Comparison of ENCODE assay signal across 9 cellular contexts in the genomic region with DNA sequence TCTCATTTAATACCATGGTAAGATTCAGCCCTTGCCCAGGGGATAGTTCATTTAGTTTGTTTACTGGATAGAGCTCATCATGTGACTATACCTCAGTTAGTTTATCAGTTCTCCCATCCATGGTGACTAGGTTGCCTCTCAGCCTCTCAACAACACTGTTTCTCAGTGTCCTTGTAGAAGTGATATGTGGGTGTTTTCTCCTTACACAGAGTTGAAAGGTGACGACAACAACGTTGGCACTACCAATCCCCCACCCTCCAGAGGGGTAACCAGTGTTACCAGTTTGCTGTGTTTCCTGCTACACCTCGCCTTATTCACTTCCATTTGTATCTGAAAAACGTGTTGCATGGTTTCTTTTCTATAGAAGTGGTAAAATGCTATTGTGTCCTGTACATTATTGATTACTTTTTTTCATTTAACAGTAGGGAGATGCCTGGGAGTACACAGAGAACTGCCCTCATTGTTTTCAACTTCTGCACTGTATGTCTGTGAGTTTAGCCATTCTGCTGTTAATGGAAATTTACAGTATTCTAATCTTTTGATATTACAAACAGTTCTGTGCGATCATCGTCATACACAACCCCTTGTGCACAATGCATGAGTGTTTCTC. TPM values are rescaled to one million over a fixed set of nuclear protein-coding genes. Genes with fewer than 3 reads are reported as not detected.
DNase-seq lines count a peak whose midpoint lies in the region; ATAC-seq, FAIRE-seq and TF ChIP-seq lines count a peak whose summit lies in the region.
"Had no signal": no experiment of that assay in that cellular context is flagged by ENCODE, and none has a peak within 500 bp of the region (broad histone marks: within the 10 kb centered on the region; RNA-seq: fewer than 3 reads in every experiment).

No MANE protein-coding gene starts in this region.

- peak overlapping the region; percentile 2 for H3K4me3 ChIP-seq in CD4-positive, CD25-positive, alpha-beta regulatory T cell (ENCODE audit: low read depth, low read length)
- H3K4me3 ChIP-seq in Peyer's patch (no peak overlapping the region), neutrophil (ENCODE audit: low read depth in 1 of 2, low read length in 1 of 2) (peak overlapping the region in 1 of 2 experiments; percentile 13)
- H3K4me3 ChIP-seq: MG63 had no signal

- H3K4me3 Mint-ChIP-seq in CD4-positive, CD25-positive, alpha-beta regulatory T cell = no peak overlapping the region

- H3K27me3 ChIP-seq in CD4-positive, CD25-positive, alpha-beta regulatory T cell (ENCODE audit: control insufficient read depth, insufficient read depth, low read length) = no peaks in the 10 kb centered on the region
- H3K27me3 ChIP-seq in Peyer's patch (no peaks in the 10 kb centered on the region), neutrophil (no peaks in the 10 kb centered on the region)
- H3K27me3 ChIP-seq: MG63 had no signal

- H3K27ac ChIP-seq in CD4-positive, CD25-positive, alpha-beta regulatory T cell (ENCODE audit: insufficient read depth, low read length, poor library complexity, severe bottlenecking) = peak overlapping the region; percentile 30
- H3K27ac ChIP-seq in Peyer's patch (peak overlapping the region in 2 of 4 donors; percentile 11), epithelial cell of prostate (peak overlapping the region; percentile 100), neutrophil (peak overlapping the region; percentile 60)

- H3K4me1 Mint-ChIP-seq in CD4-positive, CD25-positive, alpha-beta regulatory T cell = peaks cover 34 to 79% (median 67%) of the 10 kb centered on the region in 4 donors

- no peak for ATAC-seq in CD4-positive, CD25-positive, alpha-beta regulatory T cell (ENCODE audit: low read depth in 2 of 2)

- H3K4me1 ChIP-seq in CD4-positive, CD25-positive, alpha-beta regulatory T cell (ENCODE audit: control insufficient read depth, insufficient read depth, low read length, poor library complexity, severe bottlenecking) = peaks cover 47% of the 10 kb centered on the region
- H3K4me1 ChIP-seq in Peyer's patch (peaks cover 0 to 50% (median 13%) of the 10 kb centered on the region in 4 donors), neutrophil (ENCODE audit: control insufficient read depth in 1 of 2, insufficient read depth in 1 of 2, low read depth in 1 of 2, low read length in 1 of 2) (peaks cover 85 to 86% of the 10 kb centered on the region in 2 experiments)

- no peak for TF ChIP-seq CTCF in Peyer's patch (IDR thresholded peaks at IDR 0.05)
- no peak for TF ChIP-seq CTCF in neutrophil (IDR thresholded peaks at IDR 0.05)
- no peak for TF ChIP-seq CTCF in D721Med (IDR thresholded peaks at IDR 0.05; ENCODE audit: insufficient read depth, missing control alignments)

- peak; percentile 12 to 37 for TF ChIP-seq POLR2A in Peyer's patch (IDR thresholded peaks at IDR 0.05)

- H3K27me3 Mint-ChIP-seq in CD4-positive, CD25-positive, alpha-beta regulatory T cell = no peaks in the 10 kb centered on the region

- H3K9me3 Mint-ChIP-seq in CD4-positive, CD25-positive, alpha-beta regulatory T cell = no peaks in the 10 kb centered on the region

- H3K27ac Mint-ChIP-seq in CD4-positive, CD25-positive, alpha-beta regulatory T cell = peak overlapping the region in 2 of 3 donors; percentile 75 to 89

- H3K36me3 ChIP-seq in CD4-positive, CD25-positive, alpha-beta regulatory T cell (ENCODE audit: control insufficient read depth, insufficient read depth, low read length) = peaks cover 40% of the 10 kb centered on the region
- peaks cover 0 to 50% (median 0%) of the 10 kb centered on the region in 3 donors for H3K36me3 ChIP-seq in Peyer's patch
- H3K36me3 ChIP-seq in neutrophil = peaks cover 90% of the 10 kb centered on the region

- peak in 1 of 3 donors; percentile 22 for DNase-seq in CD4-positive, CD25-positive, alpha-beta regulatory T cell
- DNase-seq in Peyer's patch (peak in 1 of 3 donors; percentile 12), epithelial cell of prostate (ENCODE audit: low read depth, low spot score) (no peak), HK-2 (ENCODE audit: unreplicated experiment) (no peak), SHP77 (lab: John Stamatoyannopoulos, UW) (no peak), D721Med (ENCODE audit: insufficient read length, low spot score) (no peak)
- no peak for DNase-seq in stimulated activated naive CD4-positive, alpha-beta T cell (lab: John Stamatoyannopoulos, UW)
- DNase-seq: MG63 had no signal

- FAIRE-seq in D721Med (lab: Jason Lieb, UNC) = no peak

- peaks cover 29% of the 10 kb centered on the region for H3K36me3 Mint-ChIP-seq in CD4-positive, CD25-positive, alpha-beta regulatory T cell

- no peaks in the 10 kb centered on the region for H3K9me3 ChIP-seq in CD4-positive, CD25-positive, alpha-beta regulatory T cell (ENCODE audit: control insufficient read depth in 2 of 2, low read length in 2 of 2)
- H3K9me3 ChIP-seq in Peyer's patch (no peaks in the 10 kb centered on the region), neutrophil (no peaks in the 10 kb centered on the region)
- H3K9me3 ChIP-seq: MG63 had no signal

RNA-seq across cellular contexts. Expression of gene NEAT1, which starts 11.6 kb away (rescaled TPM):
- total RNA-seq in CD4-positive, CD25-positive, alpha-beta regulatory T cell = 890 TPM
- 1 to 10 TPM; 1.4 to 3.1 (median 1.9) TPM for polyA plus RNA-seq in CD4-positive, CD25-positive, alpha-beta regulatory T cell
- 1,000 to 10,000 TPM in 2 of 4 donors, 100 to 1,000 TPM in 2; 705 to 1,411 (median 1,064) TPM for total RNA-seq in Peyer's patch

RNA-seq across cellular contexts. Expression of gene FRMD8, which starts 47.7 kb away (rescaled TPM):
- 47.4 TPM for total RNA-seq in CD4-positive, CD25-positive, alpha-beta regulatory T cell
- 10 to 100 TPM; 48.7 to 55.1 (median 53.9) TPM for polyA plus RNA-seq in CD4-positive, CD25-positive, alpha-beta regulatory T cell
- 100 to 1,000 TPM in 2 of 4 donors, 10 to 100 TPM in 2; 51.2 to 115 (median 102) TPM for total RNA-seq in Peyer's patch

RNA-seq across cellular contexts. Expression of gene SLC25A45, which starts 51.7 kb away (rescaled TPM):
- total RNA-seq in CD4-positive, CD25-positive, alpha-beta regulatory T cell = 40.3 TPM
- 10 to 100 TPM; 11.1 to 16.9 (median 13.8) TPM for polyA plus RNA-seq in CD4-positive, CD25-positive, alpha-beta regulatory T cell
- 10 to 100 TPM; 23.3 to 50.6 (median 40.2) TPM for total RNA-seq in Peyer's patch
